1 cellular context compared by ENCODE assay signal in the genomic region with DNA sequence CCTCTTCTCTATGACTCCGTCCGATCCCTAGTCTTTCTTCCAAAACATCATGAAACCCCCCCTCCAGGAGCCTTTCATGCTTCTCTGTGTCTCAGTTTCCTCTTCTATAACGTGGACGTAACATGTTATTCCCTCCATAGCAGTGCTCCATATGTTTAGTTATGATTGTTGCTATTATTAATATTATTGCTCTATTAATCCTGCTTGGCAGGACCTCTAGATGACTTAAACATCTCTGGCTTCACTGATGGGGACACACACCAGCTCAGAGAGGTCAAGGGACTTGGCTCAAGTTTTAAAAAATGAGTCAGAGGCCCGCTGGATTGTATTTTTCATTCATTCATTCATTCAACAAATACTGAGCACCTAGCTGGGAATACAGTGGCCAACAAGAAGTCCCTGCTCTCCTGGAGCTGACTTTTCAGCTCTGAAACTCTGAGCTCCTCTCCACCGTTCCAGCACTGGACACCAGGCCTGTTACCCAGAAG.
TF ChIP-seq lines count a peak whose summit lies in the region.

No MANE protein-coding gene starts in this region.

TF ChIP-seq in K562, 482 proteins besides CTCF, POLR2A, EP300 and RAD21 (continued from another document and continues in another):
- TF ChIP-seq, protein P1, sequence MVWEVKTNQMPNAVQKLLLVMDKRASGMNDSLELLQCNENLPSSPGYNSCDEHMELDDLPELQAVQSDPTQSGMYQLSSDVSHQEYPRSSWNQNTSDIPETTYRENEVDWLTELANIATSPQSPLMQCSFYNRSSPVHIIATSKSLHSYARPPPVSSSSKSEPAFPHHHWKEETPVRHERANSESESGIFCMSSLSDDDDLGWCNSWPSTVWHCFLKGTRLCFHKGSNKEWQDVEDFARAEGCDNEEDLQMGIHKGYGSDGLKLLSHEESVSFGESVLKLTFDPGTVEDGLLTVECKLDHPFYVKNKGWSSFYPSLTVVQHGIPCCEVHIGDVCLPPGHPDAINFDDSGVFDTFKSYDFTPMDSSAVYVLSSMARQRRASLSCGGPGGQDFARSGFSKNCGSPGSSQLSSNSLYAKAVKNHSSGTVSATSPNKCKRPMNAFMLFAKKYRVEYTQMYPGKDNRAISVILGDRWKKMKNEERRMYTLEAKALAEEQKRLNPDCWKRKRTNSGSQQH (CRISPR knock-in tag; IDR thresholded peaks at IDR 0.05) = 0 out of 2 replicates have a peak, but pooled peaks have one; percentile 4
- no peak for TF ChIP-seq TAL1 (IDR thresholded peaks at IDR 0.05)
- TF ChIP-seq CBFA2T3 (IDR thresholded peaks at IDR 0.05) = no peak
- TF ChIP-seq ZNF707 (CRISPR knock-in tag; conservative IDR thresholded peaks at IDR 0.05) = no peak
- peak; percentile 73 for TF ChIP-seq DACH1 (IDR thresholded peaks at IDR 0.05; ENCODE audit: partially characterized antibody)
- TF ChIP-seq MTA1 (IDR thresholded peaks at IDR 0.05; ENCODE audit: borderline replicate concordance) = peak; percentile 41
- peak; percentile 30; the same call in 1 of the 2 replicates for TF ChIP-seq DMBX1 (CRISPR knock-in tag; IDR thresholded peaks at IDR 0.05; ENCODE audit: borderline replicate concordance)
- TF ChIP-seq ELF4 (CRISPR knock-in tag; IDR thresholded peaks at IDR 0.05) = peak; percentile 49; the same call in 1 of the 2 replicates
- peak; percentile 48; the same call in 1 of the 2 replicates for TF ChIP-seq ZFP30 (CRISPR knock-in tag; IDR thresholded peaks at IDR 0.05; ENCODE audit: borderline replicate concordance)
- no peak for TF ChIP-seq WHSC1 (IDR thresholded peaks at IDR 0.05; ENCODE audit: low read length)
- peak; percentile 45; the same call in 1 of the 2 replicates for TF ChIP-seq ZFX (CRISPR knock-in tag; IDR thresholded peaks at IDR 0.05)
- no peak for TF ChIP-seq JUND (IDR thresholded peaks at IDR 0.05; ENCODE audit: borderline replicate concordance, low read depth, low read length)
- TF ChIP-seq JUND (tag; IDR thresholded peaks at IDR 0.05; ENCODE audit: borderline replicate concordance, low read depth, low read length) = no peak; the same call in 2 of the 3 replicates
- TF ChIP-seq SMAD3 (CRISPR knock-in tag; conservative IDR thresholded peaks at IDR 0.05) = 0 out of 2 replicates have a peak, but pooled peaks have one; percentile 40
- TF ChIP-seq, protein P2, sequence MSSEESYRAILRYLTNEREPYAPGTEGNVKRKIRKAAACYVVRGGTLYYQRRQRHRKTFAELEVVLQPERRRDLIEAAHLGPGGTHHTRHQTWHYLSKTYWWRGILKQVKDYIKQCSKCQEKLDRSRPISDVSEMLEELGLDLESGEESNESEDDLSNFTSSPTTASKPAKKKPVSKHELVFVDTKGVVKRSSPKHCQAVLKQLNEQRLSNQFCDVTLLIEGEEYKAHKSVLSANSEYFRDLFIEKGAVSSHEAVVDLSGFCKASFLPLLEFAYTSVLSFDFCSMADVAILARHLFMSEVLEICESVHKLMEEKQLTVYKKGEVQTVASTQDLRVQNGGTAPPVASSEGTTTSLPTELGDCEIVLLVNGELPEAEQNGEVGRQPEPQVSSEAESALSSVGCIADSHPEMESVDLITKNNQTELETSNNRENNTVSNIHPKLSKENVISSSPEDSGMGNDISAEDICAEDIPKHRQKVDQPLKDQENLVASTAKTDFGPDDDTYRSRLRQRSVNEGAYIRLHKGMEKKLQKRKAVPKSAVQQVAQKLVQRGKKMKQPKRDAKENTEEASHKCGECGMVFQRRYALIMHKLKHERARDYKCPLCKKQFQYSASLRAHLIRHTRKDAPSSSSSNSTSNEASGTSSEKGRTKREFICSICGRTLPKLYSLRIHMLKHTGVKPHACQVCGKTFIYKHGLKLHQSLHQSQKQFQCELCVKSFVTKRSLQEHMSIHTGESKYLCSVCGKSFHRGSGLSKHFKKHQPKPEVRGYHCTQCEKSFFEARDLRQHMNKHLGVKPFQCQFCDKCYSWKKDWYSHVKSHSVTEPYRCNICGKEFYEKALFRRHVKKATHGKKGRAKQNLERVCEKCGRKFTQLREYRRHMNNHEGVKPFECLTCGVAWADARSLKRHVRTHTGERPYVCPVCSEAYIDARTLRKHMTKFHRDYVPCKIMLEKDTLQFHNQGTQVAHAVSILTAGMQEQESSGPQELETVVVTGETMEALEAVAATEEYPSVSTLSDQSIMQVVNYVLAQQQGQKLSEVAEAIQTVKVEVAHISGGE (CRISPR knock-in tag; IDR thresholded peaks at IDR 0.05) = peak in 1 of 3 experiments; percentile 44; a peak in 1 of 6 replicates
- TF ChIP-seq, protein P3, sequence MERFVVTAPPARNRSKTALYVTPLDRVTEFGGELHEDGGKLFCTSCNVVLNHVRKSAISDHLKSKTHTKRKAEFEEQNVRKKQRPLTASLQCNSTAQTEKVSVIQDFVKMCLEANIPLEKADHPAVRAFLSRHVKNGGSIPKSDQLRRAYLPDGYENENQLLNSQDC (CRISPR knock-in tag; IDR thresholded peaks at IDR 0.05) = 0 out of 2 replicates have a peak, but pooled peaks have one; percentile 54
- TF ChIP-seq TAF7 (tag; IDR thresholded peaks at IDR 0.05) = peak; percentile 68
- TF ChIP-seq, protein P4, sequence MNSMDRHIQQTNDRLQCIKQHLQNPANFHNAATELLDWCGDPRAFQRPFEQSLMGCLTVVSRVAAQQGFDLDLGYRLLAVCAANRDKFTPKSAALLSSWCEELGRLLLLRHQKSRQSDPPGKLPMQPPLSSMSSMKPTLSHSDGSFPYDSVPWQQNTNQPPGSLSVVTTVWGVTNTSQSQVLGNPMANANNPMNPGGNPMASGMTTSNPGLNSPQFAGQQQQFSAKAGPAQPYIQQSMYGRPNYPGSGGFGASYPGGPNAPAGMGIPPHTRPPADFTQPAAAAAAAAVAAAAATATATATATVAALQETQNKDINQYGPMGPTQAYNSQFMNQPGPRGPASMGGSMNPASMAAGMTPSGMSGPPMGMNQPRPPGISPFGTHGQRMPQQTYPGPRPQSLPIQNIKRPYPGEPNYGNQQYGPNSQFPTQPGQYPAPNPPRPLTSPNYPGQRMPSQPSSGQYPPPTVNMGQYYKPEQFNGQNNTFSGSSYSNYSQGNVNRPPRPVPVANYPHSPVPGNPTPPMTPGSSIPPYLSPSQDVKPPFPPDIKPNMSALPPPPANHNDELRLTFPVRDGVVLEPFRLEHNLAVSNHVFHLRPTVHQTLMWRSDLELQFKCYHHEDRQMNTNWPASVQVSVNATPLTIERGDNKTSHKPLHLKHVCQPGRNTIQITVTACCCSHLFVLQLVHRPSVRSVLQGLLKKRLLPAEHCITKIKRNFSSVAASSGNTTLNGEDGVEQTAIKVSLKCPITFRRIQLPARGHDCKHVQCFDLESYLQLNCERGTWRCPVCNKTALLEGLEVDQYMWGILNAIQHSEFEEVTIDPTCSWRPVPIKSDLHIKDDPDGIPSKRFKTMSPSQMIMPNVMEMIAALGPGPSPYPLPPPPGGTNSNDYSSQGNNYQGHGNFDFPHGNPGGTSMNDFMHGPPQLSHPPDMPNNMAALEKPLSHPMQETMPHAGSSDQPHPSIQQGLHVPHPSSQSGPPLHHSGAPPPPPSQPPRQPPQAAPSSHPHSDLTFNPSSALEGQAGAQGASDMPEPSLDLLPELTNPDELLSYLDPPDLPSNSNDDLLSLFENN (IDR thresholded peaks at IDR 0.05; ENCODE audit: low read depth in 2 of 2, low read length in 2 of 2) = no peak
- TF ChIP-seq, protein P5, sequence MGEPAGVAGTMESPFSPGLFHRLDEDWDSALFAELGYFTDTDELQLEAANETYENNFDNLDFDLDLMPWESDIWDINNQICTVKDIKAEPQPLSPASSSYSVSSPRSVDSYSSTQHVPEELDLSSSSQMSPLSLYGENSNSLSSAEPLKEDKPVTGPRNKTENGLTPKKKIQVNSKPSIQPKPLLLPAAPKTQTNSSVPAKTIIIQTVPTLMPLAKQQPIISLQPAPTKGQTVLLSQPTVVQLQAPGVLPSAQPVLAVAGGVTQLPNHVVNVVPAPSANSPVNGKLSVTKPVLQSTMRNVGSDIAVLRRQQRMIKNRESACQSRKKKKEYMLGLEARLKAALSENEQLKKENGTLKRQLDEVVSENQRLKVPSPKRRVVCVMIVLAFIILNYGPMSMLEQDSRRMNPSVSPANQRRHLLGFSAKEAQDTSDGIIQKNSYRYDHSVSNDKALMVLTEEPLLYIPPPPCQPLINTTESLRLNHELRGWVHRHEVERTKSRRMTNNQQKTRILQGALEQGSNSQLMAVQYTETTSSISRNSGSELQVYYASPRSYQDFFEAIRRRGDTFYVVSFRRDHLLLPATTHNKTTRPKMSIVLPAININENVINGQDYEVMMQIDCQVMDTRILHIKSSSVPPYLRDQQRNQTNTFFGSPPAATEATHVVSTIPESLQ (CRISPR knock-in tag; IDR thresholded peaks at IDR 0.05) = 0 out of 2 replicates have a peak, but pooled peaks have one; percentile 62
- TF ChIP-seq RBM17 (IDR thresholded peaks at IDR 0.05; ENCODE audit: borderline replicate concordance, low read depth, low read length) = no peak
- TF ChIP-seq PHF8 (IDR thresholded peaks at IDR 0.05; ENCODE audit: borderline replicate concordance, low read length) = peak; percentile 66; the same call in 1 of the 2 replicates
- peak; percentile 82 for TF ChIP-seq NFRKB (IDR thresholded peaks at IDR 0.05; ENCODE audit: low read depth)
- peak; percentile 1; the same call in 1 of the 2 replicates for TF ChIP-seq RBFOX2 (IDR thresholded peaks at IDR 0.05; ENCODE audit: low read depth, low read length)
- no peak for TF ChIP-seq NCOA1 (IDR thresholded peaks at IDR 0.05; ENCODE audit: low read depth)
- TF ChIP-seq, protein P6, sequence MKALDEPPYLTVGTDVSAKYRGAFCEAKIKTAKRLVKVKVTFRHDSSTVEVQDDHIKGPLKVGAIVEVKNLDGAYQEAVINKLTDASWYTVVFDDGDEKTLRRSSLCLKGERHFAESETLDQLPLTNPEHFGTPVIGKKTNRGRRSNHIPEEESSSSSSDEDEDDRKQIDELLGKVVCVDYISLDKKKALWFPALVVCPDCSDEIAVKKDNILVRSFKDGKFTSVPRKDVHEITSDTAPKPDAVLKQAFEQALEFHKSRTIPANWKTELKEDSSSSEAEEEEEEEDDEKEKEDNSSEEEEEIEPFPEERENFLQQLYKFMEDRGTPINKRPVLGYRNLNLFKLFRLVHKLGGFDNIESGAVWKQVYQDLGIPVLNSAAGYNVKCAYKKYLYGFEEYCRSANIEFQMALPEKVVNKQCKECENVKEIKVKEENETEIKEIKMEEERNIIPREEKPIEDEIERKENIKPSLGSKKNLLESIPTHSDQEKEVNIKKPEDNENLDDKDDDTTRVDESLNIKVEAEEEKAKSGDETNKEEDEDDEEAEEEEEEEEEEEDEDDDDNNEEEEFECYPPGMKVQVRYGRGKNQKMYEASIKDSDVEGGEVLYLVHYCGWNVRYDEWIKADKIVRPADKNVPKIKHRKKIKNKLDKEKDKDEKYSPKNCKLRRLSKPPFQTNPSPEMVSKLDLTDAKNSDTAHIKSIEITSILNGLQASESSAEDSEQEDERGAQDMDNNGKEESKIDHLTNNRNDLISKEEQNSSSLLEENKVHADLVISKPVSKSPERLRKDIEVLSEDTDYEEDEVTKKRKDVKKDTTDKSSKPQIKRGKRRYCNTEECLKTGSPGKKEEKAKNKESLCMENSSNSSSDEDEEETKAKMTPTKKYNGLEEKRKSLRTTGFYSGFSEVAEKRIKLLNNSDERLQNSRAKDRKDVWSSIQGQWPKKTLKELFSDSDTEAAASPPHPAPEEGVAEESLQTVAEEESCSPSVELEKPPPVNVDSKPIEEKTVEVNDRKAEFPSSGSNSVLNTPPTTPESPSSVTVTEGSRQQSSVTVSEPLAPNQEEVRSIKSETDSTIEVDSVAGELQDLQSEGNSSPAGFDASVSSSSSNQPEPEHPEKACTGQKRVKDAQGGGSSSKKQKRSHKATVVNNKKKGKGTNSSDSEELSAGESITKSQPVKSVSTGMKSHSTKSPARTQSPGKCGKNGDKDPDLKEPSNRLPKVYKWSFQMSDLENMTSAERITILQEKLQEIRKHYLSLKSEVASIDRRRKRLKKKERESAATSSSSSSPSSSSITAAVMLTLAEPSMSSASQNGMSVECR (CRISPR knock-in tag; IDR thresholded peaks at IDR 0.05) = no peak
- 0 out of 2 replicates have a peak, but pooled peaks have one; percentile 13 for TF ChIP-seq NFIC (IDR thresholded peaks at IDR 0.05)
- TF ChIP-seq PURB (CRISPR knock-in tag; IDR thresholded peaks at IDR 0.05; ENCODE audit: low read depth) = no peak
- TF ChIP-seq, protein P7, sequence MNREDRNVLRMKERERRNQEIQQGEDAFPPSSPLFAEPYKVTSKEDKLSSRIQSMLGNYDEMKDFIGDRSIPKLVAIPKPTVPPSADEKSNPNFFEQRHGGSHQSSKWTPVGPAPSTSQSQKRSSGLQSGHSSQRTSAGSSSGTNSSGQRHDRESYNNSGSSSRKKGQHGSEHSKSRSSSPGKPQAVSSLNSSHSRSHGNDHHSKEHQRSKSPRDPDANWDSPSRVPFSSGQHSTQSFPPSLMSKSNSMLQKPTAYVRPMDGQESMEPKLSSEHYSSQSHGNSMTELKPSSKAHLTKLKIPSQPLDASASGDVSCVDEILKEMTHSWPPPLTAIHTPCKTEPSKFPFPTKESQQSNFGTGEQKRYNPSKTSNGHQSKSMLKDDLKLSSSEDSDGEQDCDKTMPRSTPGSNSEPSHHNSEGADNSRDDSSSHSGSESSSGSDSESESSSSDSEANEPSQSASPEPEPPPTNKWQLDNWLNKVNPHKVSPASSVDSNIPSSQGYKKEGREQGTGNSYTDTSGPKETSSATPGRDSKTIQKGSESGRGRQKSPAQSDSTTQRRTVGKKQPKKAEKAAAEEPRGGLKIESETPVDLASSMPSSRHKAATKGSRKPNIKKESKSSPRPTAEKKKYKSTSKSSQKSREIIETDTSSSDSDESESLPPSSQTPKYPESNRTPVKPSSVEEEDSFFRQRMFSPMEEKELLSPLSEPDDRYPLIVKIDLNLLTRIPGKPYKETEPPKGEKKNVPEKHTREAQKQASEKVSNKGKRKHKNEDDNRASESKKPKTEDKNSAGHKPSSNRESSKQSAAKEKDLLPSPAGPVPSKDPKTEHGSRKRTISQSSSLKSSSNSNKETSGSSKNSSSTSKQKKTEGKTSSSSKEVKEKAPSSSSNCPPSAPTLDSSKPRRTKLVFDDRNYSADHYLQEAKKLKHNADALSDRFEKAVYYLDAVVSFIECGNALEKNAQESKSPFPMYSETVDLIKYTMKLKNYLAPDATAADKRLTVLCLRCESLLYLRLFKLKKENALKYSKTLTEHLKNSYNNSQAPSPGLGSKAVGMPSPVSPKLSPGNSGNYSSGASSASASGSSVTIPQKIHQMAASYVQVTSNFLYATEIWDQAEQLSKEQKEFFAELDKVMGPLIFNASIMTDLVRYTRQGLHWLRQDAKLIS (CRISPR knock-in tag; IDR thresholded peaks at IDR 0.05) = no peak
- no peak for TF ChIP-seq ZNF76 (CRISPR knock-in tag; IDR thresholded peaks at IDR 0.05; ENCODE audit: borderline replicate concordance)
- peak; percentile 75; the same call in 1 of the 2 replicates for TF ChIP-seq ELF1 (tag; IDR thresholded peaks at IDR 0.05)
- 0 out of 2 replicates have a peak, but pooled peaks have one; percentile 75 for TF ChIP-seq ZNF766 (CRISPR knock-in tag; conservative IDR thresholded peaks at IDR 0.05)
- no peak for TF ChIP-seq HDAC6 (IDR thresholded peaks at IDR 0.05; ENCODE audit: low read depth, low read length)
- TF ChIP-seq THRAP3 (IDR thresholded peaks at IDR 0.05; ENCODE audit: borderline replicate concordance) = no peak
- TF ChIP-seq MYC (IDR thresholded peaks at IDR 0.05; ENCODE audit: low read depth, low read length) = no peak
- no peak for TF ChIP-seq MYC (CRISPR knock-in tag; IDR thresholded peaks at IDR 0.05; ENCODE audit: borderline replicate concordance, low read depth)
- TF ChIP-seq FOXA1 (IDR thresholded peaks at IDR 0.05; ENCODE audit: borderline replicate concordance) = no peak
- TF ChIP-seq CBX2 (IDR thresholded peaks at IDR 0.05; ENCODE audit: insufficient read depth, low read length, poor library complexity, severe bottlenecking) = no peak
- TF ChIP-seq SMARCE1 (IDR thresholded peaks at IDR 0.05) = no peak
- TF ChIP-seq SIRT6 (IDR thresholded peaks at IDR 0.05; ENCODE audit: low read depth, low read length) = no peak
- no peak for TF ChIP-seq ZNF253 (CRISPR knock-in tag; conservative IDR thresholded peaks at IDR 0.05)
- TF ChIP-seq CBX3 (IDR thresholded peaks at IDR 0.05; ENCODE audit: borderline replicate concordance in 1 of 2, low read length in 2 of 2) = no peak
- TF ChIP-seq NR2C2 (CRISPR knock-in tag; IDR thresholded peaks at IDR 0.05) = no peak
- TF ChIP-seq NR2C2 (tag; IDR thresholded peaks at IDR 0.05) = peak; percentile 64; the same call in 1 of the 2 replicates
